8 cellular contexts compared by ENCODE assay signal in the genomic region with DNA sequence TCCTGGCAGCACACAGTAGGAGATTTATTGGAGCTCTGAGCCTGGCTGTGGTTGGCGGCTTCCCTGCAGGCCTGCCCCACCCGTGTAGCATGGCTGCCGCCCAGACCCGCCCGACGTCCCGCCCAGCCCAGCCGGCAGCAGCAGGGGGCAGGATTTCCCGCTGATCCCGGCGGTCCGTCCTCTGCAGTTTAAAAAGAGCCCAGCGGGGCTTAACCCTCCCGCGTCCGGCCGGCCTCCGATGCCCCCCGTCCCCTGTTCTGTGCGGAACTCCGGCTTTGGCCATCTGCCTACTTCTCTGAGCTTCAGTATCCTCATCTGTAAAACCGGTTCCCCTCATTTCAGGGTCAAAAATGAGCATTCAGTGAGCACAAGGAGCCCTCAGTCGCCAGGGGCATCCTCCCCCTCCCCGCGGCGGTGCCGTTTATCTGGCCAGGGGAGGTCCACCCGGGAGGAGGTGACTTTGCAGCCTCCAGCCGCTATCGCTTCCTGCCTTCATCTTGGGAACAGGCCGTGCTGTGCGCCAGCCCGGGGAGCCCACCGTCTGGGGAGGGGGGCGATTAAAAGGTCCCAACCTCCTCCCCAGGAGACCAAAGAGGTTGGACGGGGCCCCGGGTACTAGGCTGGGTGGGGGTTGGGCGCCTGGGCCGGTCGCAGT.
DNase-seq lines count a peak whose midpoint lies in the region; ATAC-seq and TF ChIP-seq lines count a peak whose summit lies in the region.

Gene GAS2L1, plus strand, starts transcription at position 476 of the 655 bp plus-strand sequence. CDS start 1,456 bp downstream, outside the sequence.

- H3K4me3 ChIP-seq in iPS-15b (ENCODE audit: low read depth, low read length) (peak within 1 kb of the TSS; percentile 79), retinal pigment epithelial cell (ENCODE audit: low read length) (peak within 1 kb of the TSS; percentile 74)

- peak; percentile 64 for TF ChIP-seq CTCF in retinal pigment epithelial cell (conservative IDR thresholded peaks at IDR 0.05; ENCODE audit: low read depth, low read length)

- DNase-seq in EH (ENCODE audit: low read depth) (peak; percentile 86), KBM-7 (peak; percentile 82), SKM-1 treated with dmso at 0.1 percent for 144 hours (lab: John Stamatoyannopoulos, UW; ENCODE audit: unreplicated experiment) (peak; percentile 61), T47D (ENCODE audit: low read depth in 1 of 2, low spot score in 1 of 2) (peak; percentile 76 to 89), retinal pigment epithelial cell (ENCODE audit: low read depth) (no peak), middle frontal gyrus (ENCODE audit: extremely low spot score, low spot score) (no peak)

- in situ Hi-C loops in KBM-7 (cut with MboI; ENCODE audit: low pct_unique_long_range_greater_than_20kb, low sequenced_read_pairs): no loop called here
- in situ Hi-C loops in T47D (cut with HindIII; ENCODE audit: low pct_unique_long_range_greater_than_20kb, low sequenced_read_pairs): no loop called here

- H3K4me1 ChIP-seq in iPS-15b (ENCODE audit: control insufficient read depth, insufficient read depth, low read length): peaks cover 3% of the 10 kb centered on the region

- H3K9ac ChIP-seq in iPS-15b (ENCODE audit: low read depth, low read length): peak within 1 kb of the TSS; percentile 70

- H3K9me3 ChIP-seq in iPS-15b (ENCODE audit: control insufficient read depth, insufficient read depth, low read length): no peaks in the 10 kb centered on the region

- no peaks in the 10 kb centered on the region for H3K27me3 ChIP-seq in iPS-15b (ENCODE audit: control insufficient read depth, insufficient read depth, low read length)

- no peaks in the 10 kb centered on the region for H3K36me3 ChIP-seq in iPS-15b (ENCODE audit: control insufficient read depth, insufficient read depth, low read length)

- no peak for ATAC-seq in HG02798 (IDR thresholded peaks at IDR 0.05; ENCODE audit: poor library complexity, unreplicated experiment)

Comparison
In these comparisons a context has a peak if more than half of its experiments do, and no peak if none do; other contexts are left out.
1. DNase-seq: peak in EH (single experiment), KBM-7 (single experiment), SKM-1 treated with dmso at 0.1 percent for 144 hours (single experiment) and T47D (2 of 2); none in retinal pigment epithelial cell (single experiment) and middle frontal gyrus (single experiment).